Comparison of ENCODE assay signal across 8 cellular contexts in the genomic region with DNA sequence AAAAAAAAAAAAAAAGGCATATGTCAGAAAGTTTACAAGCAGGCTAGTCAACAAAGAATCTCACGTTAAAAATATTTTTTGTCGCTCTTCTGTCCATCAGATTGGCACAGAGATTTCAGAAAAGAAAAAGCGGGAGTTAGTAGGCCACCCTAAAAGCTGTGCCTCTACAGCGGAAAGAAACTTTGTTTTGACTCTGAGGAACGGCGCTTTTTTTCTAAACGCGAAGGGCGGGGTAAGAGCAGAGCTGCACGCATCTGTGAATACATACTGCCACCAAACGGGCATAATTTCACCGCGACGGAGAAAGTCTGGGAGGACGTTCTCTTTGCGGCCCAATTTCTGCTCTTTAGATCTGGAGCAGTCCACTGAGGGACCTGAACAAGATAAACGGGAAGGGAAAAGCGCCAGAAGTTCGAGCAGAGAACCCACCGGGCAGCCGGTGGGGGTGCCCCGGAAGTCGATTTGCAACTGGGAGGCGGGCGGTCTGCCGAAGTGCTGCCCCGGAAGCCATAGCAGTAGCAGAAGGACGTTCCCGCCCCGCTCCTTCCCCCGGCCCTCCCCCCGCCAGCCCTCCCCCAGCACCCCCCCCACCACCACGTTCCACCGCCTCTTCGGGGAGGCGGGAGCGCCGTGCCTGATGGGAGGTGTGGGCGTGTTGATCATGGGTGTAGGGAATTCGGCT. TPM values are rescaled to one million over a fixed set of nuclear protein-coding genes. Genes with fewer than 3 reads are reported as not detected.
DNase-seq lines count a peak whose midpoint lies in the region; ATAC-seq, FAIRE-seq and TF ChIP-seq lines count a peak whose summit lies in the region.
"Not testable (repeated sequence)": the region's sequence is repeated elsewhere in the genome, so short reads cannot be mapped to it uniquely, and the experiment has no call there.

No MANE protein-coding gene starts in this region.

- FAIRE-seq in GM19239 (lab: Jason Lieb, UNC) (peak; percentile 96), pancreas (lab: Jason Lieb, UNC) (peak; percentile 93)

- CTCF ChIA-PET in Panc1 (lab: Charles Lee): not testable (repeated sequence)

- in situ Hi-C loops in Panc1 (cut with HindIII; ENCODE audit: low pct_unique_long_range_greater_than_20kb, low sequenced_read_pairs): not testable (repeated sequence)

- BruUV-seq in Panc1 (replicated peaks; lab: Mats Ljungman, UMichigan): not testable (repeated sequence)

- peaks cover 11% of the 10 kb centered on the region for H3K4me1 ChIP-seq in Panc1 (ENCODE audit: control insufficient read depth, insufficient read depth, low read length)
- H3K4me1 ChIP-seq in heart right ventricle: peaks cover 0 to 25% (median 11%) of the 10 kb centered on the region in 9 donors
- peaks cover 0 to 23% (median 9%) of the 10 kb centered on the region in 3 donors for H3K4me1 ChIP-seq in pancreas

- H3K4me3 Mint-ChIP-seq in HFFc6: peak overlapping the region; percentile 87
- peak overlapping the region; percentile 84 for H3K4me3 Mint-ChIP-seq in activated naive CD4-positive, alpha-beta T cell treated with anti-CD3 and anti-CD28 coated beads, Interleukin-2, amount 50 U/mL, for 24 hours

- not testable (repeated sequence) for H3K27me3 ChIP-seq in Panc1 (ENCODE audit: control insufficient read depth, insufficient read depth, low read length); pancreas
- H3K27me3 ChIP-seq in heart right ventricle: peaks cover 0 to 13% (median 0%) of the 10 kb centered on the region in 7 donors

- POLR2A ChIA-PET in Panc1 (lab: Charles Lee): not testable (repeated sequence)

- TF ChIP-seq CTCF in C4-2B (conservative IDR thresholded peaks at IDR 0.05); HFFc6 (IDR thresholded peaks at IDR 0.05); Panc1 (IDR thresholded peaks at IDR 0.05); heart right ventricle (IDR thresholded peaks at IDR 0.05); pancreas (IDR thresholded peaks at IDR 0.05): not testable (repeated sequence)

- not testable (repeated sequence) for H3K36me3 Mint-ChIP-seq in HFFc6 (ENCODE audit: low read depth); activated naive CD4-positive, alpha-beta T cell treated with anti-CD3 and anti-CD28 coated beads, Interleukin-2, amount 50 U/mL, for 24 hours

- peak overlapping the region; percentile 94 for H3K27ac Mint-ChIP-seq in HFFc6
- H3K27ac Mint-ChIP-seq in activated naive CD4-positive, alpha-beta T cell treated with anti-CD3 and anti-CD28 coated beads, Interleukin-2, amount 50 U/mL, for 24 hours: peak overlapping the region; percentile 99

- H3K4me3 ChIP-seq in Panc1 (ENCODE audit: low read depth in 2 of 2, low read length in 2 of 2) (peak overlapping the region in 1 of 2 experiments; percentile 25; a peak in 3 of 4 replicates), heart right ventricle (peak overlapping the region in 3 of 10 donors; percentile 20 to 32 (median 32))
- not testable (repeated sequence) for H3K4me3 ChIP-seq in pancreas

- not testable (repeated sequence) for H3K27me3 Mint-ChIP-seq in HFFc6 (ENCODE audit: insufficient read depth); activated naive CD4-positive, alpha-beta T cell treated with anti-CD3 and anti-CD28 coated beads, Interleukin-2, amount 50 U/mL, for 24 hours

- DNase-seq in GM19239 (ENCODE audit: insufficient read length, low spot score); HFFc6; Panc1 (ENCODE audit: low read depth, low spot score); heart right ventricle; pancreas: not testable (repeated sequence)

- H3K4me1 Mint-ChIP-seq in HFFc6 (ENCODE audit: low read depth): peaks cover 15% of the 10 kb centered on the region
- peaks cover 18% of the 10 kb centered on the region for H3K4me1 Mint-ChIP-seq in activated naive CD4-positive, alpha-beta T cell treated with anti-CD3 and anti-CD28 coated beads, Interleukin-2, amount 50 U/mL, for 24 hours

- not testable (repeated sequence) for H3K9me3 ChIP-seq in Panc1 (ENCODE audit: control insufficient read depth, insufficient read depth, low read depth, low read length); heart right ventricle; pancreas

- H3K36me3 ChIP-seq in Panc1 (ENCODE audit: control insufficient read depth, insufficient read depth, low read length); heart right ventricle; pancreas: not testable (repeated sequence)

- intact Hi-C loops in Panc1 (cut with micrococcal nuclease; ENCODE audit: unreplicated experiment); heart right ventricle (cut with DNase I); pancreas (cut with DNase I): not testable (repeated sequence)

- H3K9me3 Mint-ChIP-seq in HFFc6; activated naive CD4-positive, alpha-beta T cell treated with anti-CD3 and anti-CD28 coated beads, Interleukin-2, amount 50 U/mL, for 24 hours: not testable (repeated sequence)

- peak overlapping the region; percentile 85; the same call in 1 of the 2 replicates for H3K27ac ChIP-seq in C4-2B
- not testable (repeated sequence) for H3K27ac ChIP-seq in Panc1 (ENCODE audit: low read length); pancreas
- peak overlapping the region in 3 of 10 donors; percentile 71 to 87 (median 80) for H3K27ac ChIP-seq in heart right ventricle

- no CpG with 5 or more reads among the region's 40 CpGs for WGBS in heart right ventricle, 2 donors
- WGBS in pancreas, 2 donors: no CpG with 5 or more reads among the region's 40 CpGs

- peak; percentile 55 for ATAC-seq in HG03196 (IDR thresholded peaks at IDR 0.05; ENCODE audit: unreplicated experiment)
- ATAC-seq in Panc1: peak; percentile 88
- ATAC-seq in heart right ventricle: peak; percentile 79 to 92 (median 84)
- peak; percentile 74 to 83 (median 78) for ATAC-seq in pancreas

RNA-seq across cellular contexts. Expression of gene PBDC1, which starts 23.6 kb away (rescaled TPM):
- total RNA-seq in HFFc6 (2021; fragmentation: NEBNext Ultra II Directional; extraction: Animal tissue kit (Norgen Biotek cat#: 25700)): 10 to 100 TPM; 20.6 to 28.1 (median 24.5) TPM
- total RNA-seq in Panc1 (2021; ENCODE audit: unreplicated experiment) (36.5 TPM), heart right ventricle (10 to 100 TPM; 10.7 to 19.0 (median 14.0) TPM), pancreas (10 to 100 TPM in 3 of 6 donors, 1 to 10 TPM in 3; 5.8 to 12.9 (median 9.8) TPM)
- polyA plus RNA-seq in Panc1 (2012; ENCODE audit: insufficient read length): 24.7 TPM
- polyA plus RNA-seq in heart right ventricle (10 to 100 TPM; 21.4 to 28.0 TPM), pancreas (10 to 100 TPM; 10.6 to 18.8 TPM)
